Comparison of ENCODE assay signal across 1 cellular context in the genomic region with DNA sequence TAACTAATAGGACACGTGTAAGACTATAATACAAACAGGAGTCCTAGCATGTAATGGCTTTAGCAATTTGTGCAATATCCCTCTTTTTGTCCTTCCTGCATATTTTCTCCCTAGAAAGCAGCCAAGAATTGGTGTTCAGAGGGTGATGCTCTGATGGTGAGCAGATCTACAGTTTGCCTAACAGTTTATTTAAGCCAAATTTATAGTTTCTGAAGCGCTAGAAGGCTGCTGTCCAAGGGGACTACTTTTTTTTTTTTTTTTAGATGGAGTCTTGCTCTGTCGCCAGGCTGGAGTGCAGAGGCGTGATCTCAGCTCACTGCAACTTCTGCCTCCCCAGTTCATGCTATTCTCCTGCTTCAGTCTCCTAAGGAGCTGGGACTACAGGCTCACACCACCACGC.
TF ChIP-seq lines count a peak whose summit lies in the region.

No MANE protein-coding gene starts in this region.

TF ChIP-seq in IMR-90, 13 proteins besides CTCF, POLR2A, EP300 and RAD21 (continued from another document):
- TF ChIP-seq, protein P1, sequence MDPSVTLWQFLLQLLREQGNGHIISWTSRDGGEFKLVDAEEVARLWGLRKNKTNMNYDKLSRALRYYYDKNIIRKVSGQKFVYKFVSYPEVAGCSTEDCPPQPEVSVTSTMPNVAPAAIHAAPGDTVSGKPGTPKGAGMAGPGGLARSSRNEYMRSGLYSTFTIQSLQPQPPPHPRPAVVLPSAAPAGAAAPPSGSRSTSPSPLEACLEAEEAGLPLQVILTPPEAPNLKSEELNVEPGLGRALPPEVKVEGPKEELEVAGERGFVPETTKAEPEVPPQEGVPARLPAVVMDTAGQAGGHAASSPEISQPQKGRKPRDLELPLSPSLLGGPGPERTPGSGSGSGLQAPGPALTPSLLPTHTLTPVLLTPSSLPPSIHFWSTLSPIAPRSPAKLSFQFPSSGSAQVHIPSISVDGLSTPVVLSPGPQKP (IDR thresholded peaks at IDR 0.05; ENCODE audit: borderline replicate concordance, low read depth, low read length), result no peak
- TF ChIP-seq CHD1 (IDR thresholded peaks at IDR 0.05; ENCODE audit: low read depth, low read length) (no peak), RFX5 (IDR thresholded peaks at IDR 0.05; ENCODE audit: low read depth, low read length) (no peak; the same call in 1 of the 2 replicates), SMC3 (IDR thresholded peaks at IDR 0.05; ENCODE audit: low read depth, low read length) (no peak), MXI1 (IDR thresholded peaks at IDR 0.05; ENCODE audit: borderline replicate concordance, low read depth, low read length) (no peak)
TF ChIP-seq in IMR-90: peak in this region for 0.
